In the genomic region with DNA sequence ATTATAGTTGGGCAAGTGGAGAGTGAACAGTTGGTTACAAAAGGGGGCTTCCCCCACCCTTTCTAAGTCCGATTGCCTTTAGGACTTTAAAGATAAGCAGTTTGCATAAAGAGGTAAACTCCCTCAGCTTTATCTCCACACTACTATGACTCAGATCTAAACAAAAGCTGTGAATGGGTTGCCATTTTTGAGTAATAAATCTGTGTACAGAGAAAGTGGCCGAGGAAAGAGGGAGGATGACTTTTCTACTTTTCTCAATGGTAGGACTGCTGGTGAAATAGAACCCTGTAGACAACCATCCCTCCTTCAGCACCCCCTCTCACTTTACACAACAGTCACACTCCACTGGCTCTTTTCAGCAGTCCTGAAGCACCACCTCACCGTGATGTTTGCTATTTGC, we compare ENCODE assay signal across 11 cellular contexts.
DNase-seq lines count a peak whose midpoint lies in the region; ATAC-seq, FAIRE-seq and TF ChIP-seq lines count a peak whose summit lies in the region.
"Had no signal": no experiment of that assay in that cellular context is flagged by ENCODE, and none has a peak within 500 bp of the region (broad histone marks: within the 10 kb centered on the region; RNA-seq: fewer than 3 reads in every experiment).

No MANE protein-coding gene starts in this region.

- H3K9me3 ChIP-seq in mucosa of descending colon (no peaks in the 10 kb centered on the region), upper lobe of right lung (no peaks in the 10 kb centered on the region)
- H3K9me3 ChIP-seq: A549 had no signal

- H3K27ac ChIP-seq in upper lobe of right lung: no peak overlapping the region
- H3K27ac ChIP-seq: epithelial cell of prostate had no signal

- intact Hi-C loops in mucosa of descending colon (cut with DNase I, micrococcal nuclease): loop anchor here in 1 of 2 donors (10.0 kb wide), 1 partner anchor 246 kb away; the partner anchor contains the start of gene ERLIN1
- intact Hi-C loops in upper lobe of right lung (cut with DNase I): no loop called here

- DNase-seq in NCI-H2029 treated with DMSO at 0.1 percent for 48 hours (lab: John Stamatoyannopoulos, UW) (peak; percentile 5), NCI-H2029 (lab: John Stamatoyannopoulos, UW) (no peak), mucosa of descending colon (no peak), D721Med (ENCODE audit: insufficient read length, low spot score) (no peak), upper lobe of right lung (no peak), HUDEP-2 (lab: John Stamatoyannopoulos, UW; ENCODE audit: unreplicated experiment in 76 of 76) (no peak)
- DNase-seq: trophoblast cell had no signal

- H3K4me3 ChIP-seq in mucosa of descending colon (no peak overlapping the region), upper lobe of right lung (no peak overlapping the region)
- H3K4me3 ChIP-seq: A549 had no signal

- H3K27me3 ChIP-seq in upper lobe of right lung: no peaks in the 10 kb centered on the region

- FAIRE-seq in D721Med (lab: Jason Lieb, UNC): no peak
- FAIRE-seq: A549 had no signal

- H3K36me3 ChIP-seq in mucosa of descending colon (ENCODE audit: low read depth) (no peaks in the 10 kb centered on the region), upper lobe of right lung (no peaks in the 10 kb centered on the region)

- ATAC-seq in GM21825 (IDR thresholded peaks at IDR 0.05; ENCODE audit: unreplicated experiment): peak; percentile 88
- peak; percentile 77 for ATAC-seq in HG03520 (IDR thresholded peaks at IDR 0.05; ENCODE audit: unreplicated experiment)
- peak; percentile 85 for ATAC-seq in mucosa of descending colon
- ATAC-seq in upper lobe of right lung: no peak

- H3K4me1 ChIP-seq in mucosa of descending colon (ENCODE audit: low read depth) (peaks cover 6% of the 10 kb centered on the region), upper lobe of right lung (no peaks in the 10 kb centered on the region)

- TF ChIP-seq CTCF in mucosa of descending colon (IDR thresholded peaks at IDR 0.05) (no peak), D721Med (IDR thresholded peaks at IDR 0.05; ENCODE audit: insufficient read depth, missing control alignments) (no peak), upper lobe of right lung (IDR thresholded peaks at IDR 0.05) (no peak)
